ENCODE assay signal across 11 cellular contexts in the genomic region with DNA sequence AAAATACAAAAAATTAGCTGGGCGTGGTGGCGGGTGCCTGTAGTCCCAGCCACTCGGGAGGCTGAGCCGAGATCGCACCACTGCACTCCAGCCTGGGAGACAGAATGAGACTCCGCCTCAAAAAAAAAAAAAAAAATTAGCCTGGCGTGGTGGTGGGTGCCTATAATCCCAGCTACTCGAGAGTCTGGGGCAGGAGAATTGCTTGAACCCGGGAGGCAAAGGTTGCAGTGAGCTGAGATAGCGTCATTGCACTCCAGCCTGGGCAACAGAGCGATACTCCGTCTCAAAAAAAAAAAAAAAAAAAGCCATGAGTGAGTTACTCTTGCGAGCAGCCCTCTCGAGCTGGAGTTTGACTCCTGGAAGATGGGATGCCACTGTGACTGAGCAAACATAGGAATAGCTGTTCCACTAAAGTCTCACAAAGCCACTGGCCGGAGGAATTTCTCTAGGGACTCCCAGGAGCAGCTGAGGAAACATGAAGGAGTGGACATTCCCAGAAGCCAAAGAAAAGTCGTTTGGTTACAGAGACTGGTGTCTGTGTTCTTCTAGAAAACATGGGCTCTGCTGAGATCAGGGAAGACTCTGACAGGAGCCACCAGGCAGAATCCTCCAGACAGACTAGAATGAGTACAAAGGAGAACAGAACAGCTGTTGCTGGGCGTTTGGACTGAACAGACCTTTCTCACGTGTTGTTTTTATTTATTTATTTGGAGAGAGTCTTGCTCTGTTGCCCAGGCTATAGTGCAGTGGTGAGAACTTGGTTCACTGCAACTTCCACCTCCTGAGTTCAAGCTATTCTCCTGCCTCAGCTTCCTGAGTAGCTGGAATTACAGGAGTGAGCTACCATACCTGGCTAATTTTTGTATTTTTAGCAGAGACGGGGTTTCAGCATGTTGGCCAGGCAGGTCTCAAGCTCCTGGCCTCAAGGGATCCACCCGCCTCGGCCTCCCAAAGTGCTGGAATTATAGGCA. TPM values are rescaled to one million over a fixed set of nuclear protein-coding genes. Genes with fewer than 3 reads are reported as not detected.
A peak's percentile ranks its signal among the peaks of the same experiment; 100 is the strongest.
DNase-seq lines count a peak whose midpoint lies in the region; ATAC-seq and TF ChIP-seq lines count a peak whose summit lies in the region.
"Had no signal": no experiment of that assay in that cellular context is flagged by ENCODE, and none has a peak within 500 bp of the region (broad histone marks: within the 10 kb centered on the region; RNA-seq: fewer than 3 reads in every experiment).

No MANE protein-coding gene starts in this region.

- peak overlapping the region; percentile 79 for H3K27ac Mint-ChIP-seq in T-helper 17 cell
- H3K27ac Mint-ChIP-seq in nephron progenitor cell: peak overlapping the region; percentile 97

- H3K36me3 ChIP-seq in gastroesophageal sphincter: no peaks in the 10 kb centered on the region
- no peaks in the 10 kb centered on the region for H3K36me3 ChIP-seq in tibial nerve

- DNase-seq in T-helper 17 cell (no peak), nephron progenitor cell (no peak), tibial nerve (ENCODE audit: low spot score in 2 of 2) (peak; percentile 32 to 49), foreskin melanocyte (no peak), epidermal melanocyte (ENCODE audit: insufficient read length, low spot score) (no peak), NCI-H524 treated with DMSO at 0.1 percent for 48 hours (lab: John Stamatoyannopoulos, UW) (no peak)
- DNase-seq: NCI-H446, T-cell had no signal

- TF ChIP-seq CTCF in gastroesophageal sphincter (IDR thresholded peaks at IDR 0.05) (no peak), nephron progenitor cell (IDR thresholded peaks at IDR 0.05) (no peak), tibial nerve (IDR thresholded peaks at IDR 0.05) (no peak)

- peaks cover 16% of the 10 kb centered on the region for H3K4me1 Mint-ChIP-seq in T-helper 17 cell
- peaks cover 39% of the 10 kb centered on the region for H3K4me1 Mint-ChIP-seq in nephron progenitor cell

- H3K4me3 Mint-ChIP-seq in T-helper 17 cell (peak overlapping the region; percentile 66), nephron progenitor cell (no peak overlapping the region)

- H3K36me3 Mint-ChIP-seq in T-helper 17 cell (ENCODE audit: low read depth) (no peaks in the 10 kb centered on the region), nephron progenitor cell (ENCODE audit: low read depth) (no peaks in the 10 kb centered on the region)
- H3K36me3 Mint-ChIP-seq: IgD-negative memory B cell, T-cell had no signal

- peak overlapping the region in 3 of 4 donors; percentile 60 to 76 (median 70) for H3K27ac ChIP-seq in gastroesophageal sphincter
- peak overlapping the region; percentile 3 to 83 (median 64) for H3K27ac ChIP-seq in tibial nerve

- H3K9me3 ChIP-seq in T-helper 17 cell (ENCODE audit: control insufficient read depth, low read length, poor library complexity, severe bottlenecking) (no peaks in the 10 kb centered on the region), gastroesophageal sphincter (no peaks in the 10 kb centered on the region), tibial nerve (no peaks in the 10 kb centered on the region)

- TF ChIP-seq POLR2A in gastroesophageal sphincter (IDR thresholded peaks at IDR 0.05): no peak
- TF ChIP-seq POLR2A in tibial nerve (IDR thresholded peaks at IDR 0.05): no peak

- ATAC-seq in T-helper 17 cell (no peak), gastroesophageal sphincter (peak; percentile 26), HG03565 (IDR thresholded peaks at IDR 0.05; ENCODE audit: unreplicated experiment) (no peak)

- H3K4me3 ChIP-seq in gastroesophageal sphincter (peak overlapping the region in 1 of 2 donors; percentile 22), tibial nerve (peak overlapping the region in 3 of 4 donors; percentile 7 to 12 (median 8))

- H3K9me3 Mint-ChIP-seq in nephron progenitor cell: no peaks in the 10 kb centered on the region
- H3K9me3 Mint-ChIP-seq: IgD-negative memory B cell, T-cell had no signal

- H3K27me3 ChIP-seq in gastroesophageal sphincter (no peaks in the 10 kb centered on the region), tibial nerve (no peaks in the 10 kb centered on the region)

- TF ChIP-seq EP300 in gastroesophageal sphincter (IDR thresholded peaks at IDR 0.05): no peak
- peak in 1 of 2 donors; percentile 55 for TF ChIP-seq EP300 in tibial nerve (IDR thresholded peaks at IDR 0.05)

- H3K4me1 ChIP-seq in gastroesophageal sphincter (peaks cover 0 to 19% (median 3%) of the 10 kb centered on the region in 3 donors), tibial nerve (peaks cover 0 to 17% (median 14%) of the 10 kb centered on the region in 4 donors)

- 40 to 59% methylated on average over 6 to 21 of the region's 21 CpGs for WGBS in gastroesophageal sphincter (ENCODE audit: low coverage in 1 of 2), 2 donors
- WGBS in tibial nerve, 2 donors: 62 to 68% methylated on average over 21 of the region's 21 CpGs

- H3K27me3 Mint-ChIP-seq in T-helper 17 cell: no peaks in the 10 kb centered on the region
- peaks cover 3% of the 10 kb centered on the region for H3K27me3 Mint-ChIP-seq in nephron progenitor cell (ENCODE audit: low read depth, poor library complexity)
- H3K27me3 Mint-ChIP-seq: T-cell had no signal

RNA-seq across cellular contexts. Expression of a gene that starts 32.4 kb away (rescaled TPM):
- total RNA-seq in T-helper 17 cell (1,000 to 10,000 TPM; 1,038 to 1,220 TPM), gastroesophageal sphincter (100 to 1,000 TPM; 304 to 366 (median 322) TPM), tibial nerve (100 to 1,000 TPM; 361 to 406 (median 386) TPM)

Comparison
In these comparisons a context has a peak if more than half of its experiments do, and no peak if none do; other contexts are left out.
1. DNase-seq: peak in tibial nerve (2 of 2); none in T-helper 17 cell (0 of 3), nephron progenitor cell (single experiment), foreskin melanocyte (single experiment), epidermal melanocyte (single experiment) and NCI-H524 treated with DMSO at 0.1 percent for 48 hours (single experiment).